In the genomic region with DNA sequence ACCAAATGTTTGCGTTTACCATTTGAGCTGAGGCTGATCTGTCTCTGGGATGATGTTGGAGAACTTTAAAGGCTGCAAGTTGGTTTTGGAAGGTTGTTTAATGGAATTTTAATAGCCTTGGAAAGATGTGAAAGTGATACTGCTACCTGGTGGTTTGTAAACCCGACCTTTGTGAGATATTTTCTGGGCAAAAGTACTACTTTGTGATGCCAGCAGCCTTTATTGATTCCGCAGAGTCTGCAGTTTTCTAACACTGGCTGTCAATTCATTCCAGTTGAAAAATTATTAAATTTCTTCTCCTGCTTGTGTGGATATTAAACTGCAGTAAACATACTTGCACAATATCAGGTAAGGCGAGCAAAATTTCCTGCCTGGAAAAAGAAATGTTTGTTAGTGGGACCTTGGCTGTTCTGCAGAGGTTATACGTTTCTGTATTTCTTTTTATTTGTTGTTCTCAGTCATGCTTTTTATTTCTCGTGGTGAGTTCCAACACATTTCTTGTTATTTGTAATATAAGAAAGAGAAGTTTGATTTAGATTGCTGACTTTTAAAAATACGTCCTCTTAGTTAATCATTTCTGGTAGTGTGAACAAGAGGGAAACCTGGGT, we compare ENCODE assay signal across 31 cellular contexts.
"Had no signal": no experiment of that assay in that cellular context is flagged by ENCODE, and none has a peak within 500 bp of the region (broad histone marks: within the 10 kb centered on the region; RNA-seq: fewer than 3 reads in every experiment).

No MANE protein-coding gene starts in this region.

- H3K4me3 ChIP-seq: adrenal gland, body of pancreas, cardiac muscle cell, colonic mucosa had no signal

- H3K27ac ChIP-seq: adrenal gland, body of pancreas, cardiac muscle cell, colonic mucosa, epithelial cell of prostate, WERI-Rb-1 had no signal

- FAIRE-seq: endometrium, endothelial cell of umbilical vein, frontal cortex had no signal

- H3K9me3 ChIP-seq: adrenal gland, body of pancreas, colonic mucosa had no signal

- ATAC-seq: activated CD4-positive, alpha-beta T cell treated with anti-CD3 and anti-CD28 coated beads for 36 hours; activated CD8-positive, alpha-beta memory T cell treated with anti-CD3 and anti-CD28 coated beads, Interleukin-2, amount 10 ng/mL, durations not matched to agents 7 days and 5 days; activated naive CD8-positive, alpha-beta T cell treated with anti-CD3 and anti-CD28 coated beads, Interleukin-2, amount 50 U/mL, for 24 hours; body of pancreas; T-helper 17 cell had no signal

- H3K4me1 ChIP-seq: adrenal gland, body of pancreas, colonic mucosa had no signal

- H3K27me3 ChIP-seq: adrenal gland, body of pancreas, cardiac muscle cell, colonic mucosa had no signal

- DNase-seq: activated CD4-positive, alpha-beta memory T cell treated with anti-CD3 and anti-CD28 coated beads, Interleukin-2, amount 10 ng/mL, durations not matched to agents 7 days and 5 days; activated CD4-positive, alpha-beta T cell treated with anti-CD3 and anti-CD28 coated beads for 36 hours; activated CD4-positive, alpha-beta T cell treated with anti-CD3 and anti-CD28 coated beads, Interleukin-2, amount 10 ng/mL, durations not matched to agents 24 days and 14 days; activated CD4-positive, CD25-positive, alpha-beta regulatory T cell; activated CD4-positive, CD25-positive, alpha-beta regulatory T cell treated with anti-CD3 and anti-CD28 coated beads, Interleukin-2, amount 50 U/mL, for 72 hours; activated CD8-positive, alpha-beta memory T cell treated with anti-CD3 and anti-CD28 coated beads, Interleukin-2, amount 10 ng/mL, durations not matched to agents 7 days and 5 days; activated CD8-positive, alpha-beta memory T cell treated with anti-CD3 and anti-CD28 coated beads, Interleukin-2, amount 50 U/mL, for 4 hours; activated effector memory CD4-positive, alpha-beta T cell treated with anti-CD3 and anti-CD28 coated beads, Interleukin-2, amount 50 U/mL, for 16 hours; activated naive CD4-positive, alpha-beta T cell treated with anti-CD3 and anti-CD28 coated beads for 36 hours; activated naive CD8-positive, alpha-beta T cell treated with anti-CD3 and anti-CD28 coated beads for 36 hours; activated naive CD8-positive, alpha-beta T cell treated with anti-CD3 and anti-CD28 coated beads, Interleukin-2, amount 50 U/mL, for 24 hours; activated T-cell treated with anti-CD3 and anti-CD28 coated beads, Interleukin-2, amount 50 U/mL, for 1 hour; activated T-cell treated with anti-CD3 and anti-CD28 coated beads, Interleukin-2, amount 50 U/mL, for 48 hours; adrenal gland; amygdala; aorta; body of pancreas; central memory CD4-positive, alpha-beta T cell; cerebellar nuclear complex; colonic mucosa; effector CD8-positive, alpha-beta T cell; head of caudate nucleus; T-helper 1 cell; T-helper 17 cell; T1000; WERI-Rb-1 had no signal

- H3K36me3 ChIP-seq: adrenal gland, cardiac muscle cell, colonic mucosa, WERI-Rb-1 had no signal
